ENCODE assay signal across 1 cellular context in genomic region chr2:241025639-241026038, GRCh38.
TF ChIP-seq lines count a peak whose summit lies in the region.

No MANE protein-coding gene starts in this region.

TF ChIP-seq in K562, 482 proteins besides CTCF, POLR2A, EP300 and RAD21 (continued from another document):
- TF ChIP-seq CHD7 (IDR thresholded peaks at IDR 0.05; ENCODE audit: low read depth, low read length): no peak
- no peak for TF ChIP-seq MYNN (IDR thresholded peaks at IDR 0.05)
- no peak for TF ChIP-seq MYNN (CRISPR knock-in tag; IDR thresholded peaks at IDR 0.05)
- 0 out of 2 replicates have a peak, but pooled peaks have one; percentile 36 for TF ChIP-seq XRCC3 (IDR thresholded peaks at IDR 0.05)
- TF ChIP-seq CBX3 (IDR thresholded peaks at IDR 0.05; ENCODE audit: borderline replicate concordance in 1 of 2, low read length in 2 of 2): peak in 1 of 2 experiments; percentile 95; a peak in 2 of 3 replicates
